13 cellular contexts compared by ENCODE assay signal in genomic region chr3:58527440-58527839, GRCh38. TPM values are rescaled to one million over a fixed set of nuclear protein-coding genes. Genes with fewer than 3 reads are reported as not detected.
"Had no signal": no experiment of that assay in that cellular context is flagged by ENCODE, and none has a peak within 500 bp of the region (broad histone marks: within the 10 kb centered on the region; RNA-seq: fewer than 3 reads in every experiment).

No MANE protein-coding gene starts in this region.

RNA-seq across cellular contexts. Expression of gene ACOX2, which starts 9.6 kb away (rescaled TPM):
- total RNA-seq: activated B cell treated with CpG ODN at 0.5 μM for 24 hours; activated CD4-positive, alpha-beta memory T cell treated with anti-CD3 and anti-CD28 coated beads for 36 hours; activated CD4-positive, alpha-beta memory T cell treated with anti-CD3 and anti-CD28 coated beads, Interleukin-2, amount 10 ng/mL, durations not matched to agents 7 days and 5 days; activated CD4-positive, alpha-beta T cell treated with anti-CD3 and anti-CD28 coated beads for 36 hours; activated CD4-positive, alpha-beta T cell treated with anti-CD3 and anti-CD28 coated beads, Interleukin-2, amount 10 ng/mL, durations not matched to agents 24 days and 14 days; activated CD4-positive, alpha-beta T cell treated with anti-CD3 and anti-CD28 coated beads, Interleukin-2, amount 10 ng/mL, durations not matched to agents 7 days and 5 days; activated CD8-positive, alpha-beta memory T cell treated with anti-CD3 and anti-CD28 coated beads for 36 hours; activated CD8-positive, alpha-beta memory T cell treated with anti-CD3 and anti-CD28 coated beads, Interleukin-2, amount 10 ng/mL, durations not matched to agents 7 days and 5 days; activated CD8-positive, alpha-beta T cell treated with anti-CD3 and anti-CD28 coated beads for 36 hours; activated CD8-positive, alpha-beta T cell treated with anti-CD3 and anti-CD28 coated beads, Interleukin-2, amount 10 ng/mL, durations not matched to agents 7 days and 5 days; T-helper 1 cell treated with Interleukin-12 subunit alpha and Interleukin-12 subunit beta and Interleukin-4 antibody, amounts not matched to agents 30 ng/mL and 1 ng/mL, for 36 hours; T-helper 17 cell; T-helper 2 cell treated with Interferon-gamma antibody and Interleukin-4, amounts not matched to agents 100 ng/mL and 5 ng/mL, for 36 hours had no signal

RNA-seq across cellular contexts. Expression of gene FAM107A, which starts 49.8 kb away (rescaled TPM):
- total RNA-seq: activated B cell treated with CpG ODN at 0.5 μM for 24 hours; activated CD4-positive, alpha-beta memory T cell treated with anti-CD3 and anti-CD28 coated beads for 36 hours; activated CD4-positive, alpha-beta memory T cell treated with anti-CD3 and anti-CD28 coated beads, Interleukin-2, amount 10 ng/mL, durations not matched to agents 7 days and 5 days; activated CD4-positive, alpha-beta T cell treated with anti-CD3 and anti-CD28 coated beads for 36 hours; activated CD4-positive, alpha-beta T cell treated with anti-CD3 and anti-CD28 coated beads, Interleukin-2, amount 10 ng/mL, durations not matched to agents 24 days and 14 days; activated CD4-positive, alpha-beta T cell treated with anti-CD3 and anti-CD28 coated beads, Interleukin-2, amount 10 ng/mL, durations not matched to agents 7 days and 5 days; activated CD8-positive, alpha-beta memory T cell treated with anti-CD3 and anti-CD28 coated beads for 36 hours; activated CD8-positive, alpha-beta memory T cell treated with anti-CD3 and anti-CD28 coated beads, Interleukin-2, amount 10 ng/mL, durations not matched to agents 7 days and 5 days; activated CD8-positive, alpha-beta T cell treated with anti-CD3 and anti-CD28 coated beads for 36 hours; activated CD8-positive, alpha-beta T cell treated with anti-CD3 and anti-CD28 coated beads, Interleukin-2, amount 10 ng/mL, durations not matched to agents 7 days and 5 days; T-helper 1 cell treated with Interleukin-12 subunit alpha and Interleukin-12 subunit beta and Interleukin-4 antibody, amounts not matched to agents 30 ng/mL and 1 ng/mL, for 36 hours; T-helper 17 cell; T-helper 2 cell treated with Interferon-gamma antibody and Interleukin-4, amounts not matched to agents 100 ng/mL and 5 ng/mL, for 36 hours had no signal
